In genomic region chr1:39282537-39283216, GRCh38 we compare ENCODE assay signal across 18 cellular contexts.
DNase-seq lines count a peak whose midpoint lies in the region; ATAC-seq and TF ChIP-seq lines count a peak whose summit lies in the region.
"Had no signal": no experiment of that assay in that cellular context is flagged by ENCODE, and none has a peak within 500 bp of the region (broad histone marks: within the 10 kb centered on the region; RNA-seq: fewer than 3 reads in every experiment).

No MANE protein-coding gene starts in this region.

- no peak for TF ChIP-seq POLR2A in IMR-90 (IDR thresholded peaks at IDR 0.05; ENCODE audit: low read depth, low read length)

- H3K14ac ChIP-seq in IMR-90 (replicated peaks; ENCODE audit: low read depth, low read length) = no peak overlapping the region

- H3K23ac ChIP-seq in IMR-90 (ENCODE audit: low read depth, low read length) = no peak overlapping the region

- no peak overlapping the region for H3K56ac ChIP-seq in IMR-90 (ENCODE audit: extremely low read depth, insufficient read depth, low read length)

- peak; percentile 64 for ATAC-seq in IMR-90 (ENCODE audit: low read depth)

- H3K4me3 Mint-ChIP-seq in CD8-positive, alpha-beta memory T cell = no peak overlapping the region
- H3K4me3 Mint-ChIP-seq in osteocyte (ENCODE audit: unreplicated experiment) = no peak overlapping the region

- no peaks in the 10 kb centered on the region for H3K27me3 ChIP-seq in CD8-positive, alpha-beta memory T cell (ENCODE audit: insufficient read depth, low read length, poor library complexity, severe bottlenecking)
- H3K27me3 ChIP-seq in IMR-90 (ENCODE audit: control insufficient read depth, insufficient read depth, low read length) (no peaks in the 10 kb centered on the region), ascending aorta (no peaks in the 10 kb centered on the region), smooth muscle cell (ENCODE audit: low read depth) (no peaks in the 10 kb centered on the region)
- H3K27me3 ChIP-seq: BE2C, cardiac muscle cell had no signal

- no peaks in the 10 kb centered on the region for H3K27me3 Mint-ChIP-seq in CD8-positive, alpha-beta memory T cell
- no peaks in the 10 kb centered on the region for H3K27me3 Mint-ChIP-seq in osteocyte (ENCODE audit: unreplicated experiment)

- no TSS peak for BruUV-seq in IMR-90 (replicated peaks; lab: Mats Ljungman, UMichigan)

- H2BK5ac ChIP-seq in IMR-90 (ENCODE audit: low read depth, low read length, poor library complexity, severe bottlenecking) = no peak overlapping the region

- peaks cover 14% of the 10 kb centered on the region for H3K4me1 ChIP-seq in CD8-positive, alpha-beta memory T cell (ENCODE audit: insufficient read depth, low read length)
- H3K4me1 ChIP-seq in IMR-90 (ENCODE audit: control insufficient read depth, insufficient read depth, low read length) (peaks cover 2% of the 10 kb centered on the region), ascending aorta (peaks cover 0 to 6% of the 10 kb centered on the region in 2 donors), smooth muscle cell (ENCODE audit: low read depth) (peaks cover 2% of the 10 kb centered on the region)
- H3K4me1 ChIP-seq: BE2C had no signal

- no peaks in the 10 kb centered on the region for H3K9me3 ChIP-seq in CD8-positive, alpha-beta memory T cell (ENCODE audit: low read length)
- no peaks in the 10 kb centered on the region for H3K9me3 ChIP-seq in IMR-90 (ENCODE audit: control insufficient read depth, insufficient read depth, low read length)
- no peaks in the 10 kb centered on the region for H3K9me3 ChIP-seq in ascending aorta
- H3K9me3 ChIP-seq in smooth muscle cell (replicated peaks; ENCODE audit: low read depth) = no peaks in the 10 kb centered on the region
- H3K9me3 ChIP-seq: BE2C, HAP-1 had no signal

- H3K79me1 ChIP-seq in IMR-90 (ENCODE audit: low read depth in 1 of 2, low read length in 2 of 2) = peaks cover 46 to 72% of the 10 kb centered on the region in 2 experiments

- no peak for TF ChIP-seq RAD21 in IMR-90 (IDR thresholded peaks at IDR 0.05; ENCODE audit: low read length)

- peaks cover 54% of the 10 kb centered on the region for H3K79me2 ChIP-seq in smooth muscle cell (ENCODE audit: low read depth)

- TF ChIP-seq CTCF in IMR-90 (conservative IDR thresholded peaks at IDR 0.05; ENCODE audit: low read depth, low read length) (no peak), fibroblast of mammary gland (conservative IDR thresholded peaks at IDR 0.05; ENCODE audit: control insufficient read depth, insufficient read depth, low read depth, low read length) (no peak), osteocyte (IDR thresholded peaks at IDR 0.05) (no peak), ascending aorta (IDR thresholded peaks at IDR 0.05) (no peak), smooth muscle cell (IDR thresholded peaks at IDR 0.05; ENCODE audit: borderline replicate concordance, insufficient read depth, poor library complexity, severe bottlenecking) (no peak)

- POLR2A ChIA-PET in CD8-positive, alpha-beta memory T cell (lab: Charles Lee) = no interaction called here
- POLR2A ChIA-PET in IMR-90 (lab: Charles Lee; ENCODE audit: unreplicated experiment) = no interaction called here

- peaks cover 47% of the 10 kb centered on the region for H3K36me3 ChIP-seq in CD8-positive, alpha-beta memory T cell (ENCODE audit: insufficient read depth, low read length)
- H3K36me3 ChIP-seq in IMR-90 (ENCODE audit: control insufficient read depth, insufficient read depth, low read length) (peaks cover 32% of the 10 kb centered on the region), ascending aorta (peaks cover 46 to 48% of the 10 kb centered on the region in 2 donors), smooth muscle cell (ENCODE audit: low read depth) (peaks cover 42% of the 10 kb centered on the region)
- H3K36me3 ChIP-seq: BE2C had no signal

- H3K4me2 ChIP-seq in IMR-90 (ENCODE audit: low read depth, low read length) = no peak overlapping the region
- H3K4me2 ChIP-seq in smooth muscle cell = no peak overlapping the region
- H3K4me2 ChIP-seq: PC-9 had no signal

- no peak overlapping the region for H2BK120ac ChIP-seq in IMR-90 (ENCODE audit: low read depth, low read length)

- no peak overlapping the region for H3K9ac ChIP-seq in IMR-90 (ENCODE audit: low read depth, low read length)
- no peak overlapping the region for H3K9ac ChIP-seq in smooth muscle cell (ENCODE audit: low read depth)

- intact Hi-C loops in IMR-90 (cut with micrococcal nuclease) (no loop called here), ascending aorta (cut with DNase I) (no loop called here)

- H2BK15ac ChIP-seq in IMR-90 (ENCODE audit: low read depth, low read length) = no peak overlapping the region

- CTCF ChIA-PET in CD8-positive, alpha-beta memory T cell (lab: Charles Lee) = interaction anchor here (1.6 kb wide), 1 partner anchor 90 kb away, joined by 3 read pairs; no protein-coding TSS in a partner anchor
- CTCF ChIA-PET in IMR-90 (lab: Yijun Ruan, JAX) = no interaction called here

- H4K5ac ChIP-seq in IMR-90 (ENCODE audit: low read depth, low read length) = no peak overlapping the region

- peak overlapping the region in 6 of 8 donors; percentile 33 to 84 (median 66) for H3K27ac Mint-ChIP-seq in CD8-positive, alpha-beta memory T cell
- peak overlapping the region; percentile 67 for H3K27ac Mint-ChIP-seq in osteocyte (ENCODE audit: unreplicated experiment)

- H2AFZ ChIP-seq in IMR-90 (replicated peaks; ENCODE audit: low read length, poor library complexity) = no peak overlapping the region
- H2AFZ ChIP-seq in smooth muscle cell (ENCODE audit: low read depth) = no peak overlapping the region
- H2AFZ ChIP-seq: PC-9 had no signal

- in situ Hi-C loops in IMR-90 (cut with MboI; ENCODE audit: low sequenced_read_pairs) = no loop called here

- no peak overlapping the region for H2BK20ac ChIP-seq in IMR-90 (ENCODE audit: low read depth, low read length)

- H3K18ac ChIP-seq in IMR-90 (ENCODE audit: low read depth, low read length) = no peak overlapping the region

- H3K4me1 Mint-ChIP-seq in CD8-positive, alpha-beta memory T cell = peaks cover 18 to 24% (median 22%) of the 10 kb centered on the region in 3 donors
- peaks cover 18% of the 10 kb centered on the region for H3K4me1 Mint-ChIP-seq in osteocyte (ENCODE audit: unreplicated experiment)

- peaks cover 0 to 59% (median 28%) of the 10 kb centered on the region in 3 donors for H3K36me3 Mint-ChIP-seq in CD8-positive, alpha-beta memory T cell
- peaks cover 44% of the 10 kb centered on the region for H3K36me3 Mint-ChIP-seq in osteocyte (ENCODE audit: unreplicated experiment)

- H3K4me3 ChIP-seq in CD8-positive, alpha-beta memory T cell (ENCODE audit: low read length) = no peak overlapping the region
- no peak overlapping the region for H3K4me3 ChIP-seq in IMR-90 (ENCODE audit: insufficient read depth, low read depth, low read length)
- no peak overlapping the region for H3K4me3 ChIP-seq in fibroblast of mammary gland (ENCODE audit: control insufficient read depth, low read depth, low read length)
- no peak overlapping the region for H3K4me3 ChIP-seq in ascending aorta
- no peak overlapping the region for H3K4me3 ChIP-seq in smooth muscle cell
- H3K4me3 ChIP-seq: cardiac muscle cell, HAP-1, PC-9 had no signal

- H4K8ac ChIP-seq in IMR-90 (ENCODE audit: low read depth in 2 of 2, low read length in 2 of 2) = no peak overlapping the region

- H4K91ac ChIP-seq in IMR-90 (ENCODE audit: insufficient read depth, low read depth, low read length) = no peak overlapping the region

- no peak for DNase-seq in CD8-positive, alpha-beta memory T cell
- DNase-seq in IMR-90 (peak; percentile 36), fibroblast of mammary gland (ENCODE audit: low read depth) (peak; percentile 60), osteocyte (ENCODE audit: extremely low spot score, unreplicated experiment) (no peak), NCI-H526 (lab: John Stamatoyannopoulos, UW) (no peak), NCI-H69 (lab: John Stamatoyannopoulos, UW) (no peak), ascending aorta (ENCODE audit: low spot score in 2 of 2) (no peak), smooth muscle cell (lab: John Stamatoyannopoulos, UW; ENCODE audit: unreplicated experiment) (no peak)
- DNase-seq: BE2C, midbrain, NCI-H1092 treated with DMSO at 0.1 percent for 48 hours, NCI-H226, PC-9, right cardiac atrium, SW 1271 had no signal

- WGBS in IMR-90 (ENCODE audit: extremely low coverage in 2 of 2, insufficient read length in 1 of 2), 2 experiments = 82% methylated on average over 4 of the region's 8 CpGs; no CpG with 5 or more reads in 1 of the 2 experiments
- 66% methylated on average over 8 of the region's 8 CpGs for WGBS in smooth muscle cell (ENCODE audit: low lambda C conversion rate)

- no peak overlapping the region for H3K4ac ChIP-seq in IMR-90 (ENCODE audit: low read depth, low read length)

- H3K9me3 Mint-ChIP-seq in CD8-positive, alpha-beta memory T cell = no peaks in the 10 kb centered on the region
- H3K9me3 Mint-ChIP-seq in osteocyte (ENCODE audit: unreplicated experiment) = no peaks in the 10 kb centered on the region

- H2AK9ac ChIP-seq in IMR-90 (replicated peaks; ENCODE audit: low read depth, low read length, poor library complexity) = no peak overlapping the region

- H4K20me1 ChIP-seq in IMR-90 (ENCODE audit: insufficient read depth, low read length) (peaks cover 25% of the 10 kb centered on the region; the same call in 1 of the 2 replicates), smooth muscle cell (ENCODE audit: low read depth) (peaks cover 61% of the 10 kb centered on the region)

- dilution Hi-C loops in IMR-90 (cut with HindIII; ENCODE audit: low sequenced_read_pairs, unreplicated experiment) = no loop called here

- H2AK5ac ChIP-seq in IMR-90 (ENCODE audit: low read depth, low read length) = no peak overlapping the region

- no peak overlapping the region for H3K27ac ChIP-seq in CD8-positive, alpha-beta memory T cell (ENCODE audit: low read depth, low read length)
- H3K27ac ChIP-seq in IMR-90 (ENCODE audit: insufficient read depth, low read length) (no peak overlapping the region), ascending aorta (no peak overlapping the region), smooth muscle cell (ENCODE audit: low read depth) (no peak overlapping the region)
- H3K27ac ChIP-seq: epithelial cell of prostate, PC-9 had no signal

- peaks cover 5% of the 10 kb centered on the region; the same call in 1 of the 2 replicates for H3K9me1 ChIP-seq in IMR-90 (ENCODE audit: insufficient read depth, low read length)

- peaks cover 4% of the 10 kb centered on the region for H3F3A ChIP-seq in smooth muscle cell (ENCODE audit: low read depth)

TF ChIP-seq in IMR-90, 13 proteins besides CTCF, POLR2A, EP300 and RAD21:
- TF ChIP-seq RCOR1 (IDR thresholded peaks at IDR 0.05; ENCODE audit: insufficient replicate concordance, low read length) (no peak), SMC3 (IDR thresholded peaks at IDR 0.05; ENCODE audit: low read depth, low read length) (no peak), FOS (IDR thresholded peaks at IDR 0.05; ENCODE audit: low read depth, low read length) (peak; percentile 14; the same call in 1 of the 2 replicates), MXI1 (IDR thresholded peaks at IDR 0.05; ENCODE audit: borderline replicate concordance, low read depth, low read length) (peak; percentile 39; the same call in 1 of the 2 replicates), MAZ (IDR thresholded peaks at IDR 0.05; ENCODE audit: borderline replicate concordance, low read depth, low read length) (no peak)

Comparison
In these comparisons a context has a peak if more than half of its experiments do, and no peak if none do; other contexts are left out.
1. DNase-seq: peak in IMR-90 (single experiment) and fibroblast of mammary gland (single experiment); none in CD8-positive, alpha-beta memory T cell (0 of 5), osteocyte (single experiment), NCI-H526 (0 of 2), NCI-H69 (single experiment), ascending aorta (0 of 2) and smooth muscle cell (single experiment).